In genomic region chr2:122019729-122020128, GRCh38 we compare ENCODE assay signal across 17 cellular contexts.
DNase-seq lines count a peak whose midpoint lies in the region; ATAC-seq, FAIRE-seq and TF ChIP-seq lines count a peak whose summit lies in the region.
"Had no signal": no experiment of that assay in that cellular context is flagged by ENCODE, and none has a peak within 500 bp of the region (broad histone marks: within the 10 kb centered on the region; RNA-seq: fewer than 3 reads in every experiment).

No MANE protein-coding gene starts in this region.

- H2BK12ac ChIP-seq in H1 (ENCODE audit: low read depth, low read length) = peak overlapping the region; percentile 83; the same call in 1 of the 2 replicates

- H4K5ac ChIP-seq in H1 (ENCODE audit: insufficient read length, low read depth, low read length) = no peak overlapping the region

- peaks cover 3 to 4% of the 10 kb centered on the region in 2 experiments; a peak in 1 of 4 replicates for H3K9me3 ChIP-seq in H1 (ENCODE audit: insufficient read depth in 2 of 2, low read depth in 1 of 2, low read length in 1 of 2)
- H3K9me3 ChIP-seq in mucosa of descending colon = no peaks in the 10 kb centered on the region
- no peaks in the 10 kb centered on the region for H3K9me3 ChIP-seq in lower lobe of right lung
- H3K9me3 ChIP-seq: Peyer's patch, tibial artery had no signal

- H3K4ac ChIP-seq in H1 (replicated peaks; ENCODE audit: insufficient read length, low read depth, low read length) = no peak overlapping the region

- no peak overlapping the region for H3K27ac Mint-ChIP-seq in GM23338
- H3K27ac Mint-ChIP-seq: HFFc6, natural killer cell had no signal

- no peaks in the 10 kb centered on the region; the same call in 2 of the 3 replicates for H3K36me3 Mint-ChIP-seq in GM23338 (ENCODE audit: low read depth)
- H3K36me3 Mint-ChIP-seq: natural killer cell had no signal

- no peak overlapping the region for H3K4me3 ChIP-seq in GM23338
- H3K4me3 ChIP-seq in H1 (ENCODE audit: extremely low read depth in 1 of 4, insufficient read depth in 2 of 4, low read depth in 3 of 4, low read length in 4 of 4) = no peak overlapping the region
- no peak overlapping the region for H3K4me3 ChIP-seq in mucosa of descending colon
- H3K4me3 ChIP-seq in lower lobe of right lung = no peak overlapping the region
- H3K4me3 ChIP-seq: Peyer's patch, tibial artery had no signal

- H2BK5ac ChIP-seq in H1 (ENCODE audit: low read depth, low read length) = no peak overlapping the region

- DNase-seq in Ammon's horn (ENCODE audit: low spot score) = peak; percentile 54
- no peak for DNase-seq in GM23338 (ENCODE audit: low spot score)
- DNase-seq in H1 (ENCODE audit: low read depth in 1 of 2, low spot score in 2 of 2) = no peak
- DNase-seq in mucosa of descending colon = peak; percentile 64 to 73 (median 71)
- DNase-seq in NOMO-1 treated with DMSO at 0.1 percent for 48 hours (lab: John Stamatoyannopoulos, UW; ENCODE audit: unreplicated experiment) = no peak
- DNase-seq in activated CD4-positive, CD25-positive, alpha-beta regulatory T cell treated with anti-CD3 and anti-CD28 coated beads, Interleukin-2, amount 50 U/mL, for 72 hours = no peak
- no peak for DNase-seq in stimulated activated CD4-positive, alpha-beta T cell treated with anti-CD3 and anti-CD28 coated beads, Interleukin-4, amount 100 ng/mL, for 4 hours
- no peak for DNase-seq in lower lobe of right lung
- DNase-seq: activated CD4-positive, alpha-beta T cell treated with anti-CD3 and anti-CD28 coated beads for 1 hour; activated naive CD4-positive, alpha-beta T cell treated with Interleukin-2 at 50 U/mL for 16 hours; DND-41; HFFc6; natural killer cell; NCI-H187 treated with DMSO at 0.1 percent for 48 hours; Peyer's patch; stimulated activated CD4-positive, alpha-beta T cell treated with anti-CD3 and anti-CD28 coated beads, Interleukin-2, amount 100 ng/mL, for 48 hours; tibial artery had no signal

- no peak overlapping the region for H3K23ac ChIP-seq in H1 (ENCODE audit: insufficient read length)

- H3K9me2 ChIP-seq in GM23338 (ENCODE audit: insufficient read depth) = peaks cover 7% of the 10 kb centered on the region; the same call in 1 of the 2 replicates

- TF ChIP-seq EP300 in H1 (IDR thresholded peaks at IDR 0.05; ENCODE audit: borderline replicate concordance in 1 of 2, low read depth in 2 of 2, low read length in 2 of 2) = no peak

- H3K9me3 Mint-ChIP-seq in GM23338 = peaks cover 3% of the 10 kb centered on the region; the same call in 2 of the 3 replicates
- H3K9me3 Mint-ChIP-seq: HFFc6, natural killer cell had no signal

- peaks cover 21% of the 10 kb centered on the region for H3K4me1 Mint-ChIP-seq in GM23338

- no peak for TF ChIP-seq RAD21 in H1 (IDR thresholded peaks at IDR 0.05 in 1 of 2, conservative IDR thresholded peaks at IDR 0.05 in 1 of 2; ENCODE audit: low read depth in 2 of 2, low read length in 2 of 2)

- H3K27ac ChIP-seq in GM23338 (ENCODE audit: low read depth) (no peak overlapping the region), H1 (ENCODE audit: low read depth, low read length) (no peak overlapping the region), lower lobe of right lung (no peak overlapping the region)
- H3K27ac ChIP-seq: Peyer's patch, tibial artery had no signal

- no peak for ATAC-seq in GM23338
- ATAC-seq in mucosa of descending colon = peak; percentile 99
- ATAC-seq in lower lobe of right lung = no peak
- ATAC-seq: natural killer cell had no signal

- H2AK5ac ChIP-seq in H1 (ENCODE audit: low read depth, low read length) = no peak overlapping the region

- TF ChIP-seq CTCF in GM23338 (conservative IDR thresholded peaks at IDR 0.05; ENCODE audit: low read depth in 2 of 2) = no peak
- no peak for TF ChIP-seq CTCF in H1 (IDR thresholded peaks at IDR 0.05; ENCODE audit: control extremely low read depth in 1 of 3, insufficient read depth in 1 of 3, low read depth in 1 of 3, low read length in 3 of 3)
- TF ChIP-seq CTCF in mucosa of descending colon (IDR thresholded peaks at IDR 0.05) = no peak
- no peak for TF ChIP-seq CTCF in lower lobe of right lung (IDR thresholded peaks at IDR 0.05)

- H2BK15ac ChIP-seq in H1 (ENCODE audit: low read length) = no peak overlapping the region

- H3K36me3 ChIP-seq in GM23338 (ENCODE audit: insufficient read depth) = no peaks in the 10 kb centered on the region
- no peaks in the 10 kb centered on the region for H3K36me3 ChIP-seq in H1 (ENCODE audit: control insufficient read depth in 2 of 4, insufficient read depth in 4 of 4, low read length in 3 of 4)
- no peaks in the 10 kb centered on the region for H3K36me3 ChIP-seq in mucosa of descending colon (ENCODE audit: low read depth)
- no peaks in the 10 kb centered on the region for H3K36me3 ChIP-seq in lower lobe of right lung
- H3K36me3 ChIP-seq: Peyer's patch, tibial artery had no signal

- TF ChIP-seq POLR2A in H1 (IDR thresholded peaks at IDR 0.05; ENCODE audit: control extremely low read depth in 1 of 2, low read depth in 2 of 2, low read length in 2 of 2) = no peak

- no peak overlapping the region for H3K4me2 ChIP-seq in GM23338
- H3K4me2 ChIP-seq in H1 (ENCODE audit: insufficient read depth in 1 of 2, low read depth in 2 of 2, low read length in 2 of 2) = no peak overlapping the region

- no peak overlapping the region for H2BK20ac ChIP-seq in H1 (ENCODE audit: low read length)

- 80% methylated on average over 6 of the region's 6 CpGs; no CpG with 5 or more reads in 1 of the 2 experiments for WGBS in H1 (ENCODE audit: extremely low coverage in 1 of 2, insufficient coverage in 1 of 2, insufficient read length in 1 of 2, insufficient replicate concordance in 2 of 2, low coverage in 1 of 2, low lambda C conversion rate in 2 of 2, missing lambda C conversion rate in 1 of 2), 2 experiments

- H3K27me3 ChIP-seq in GM23338 (ENCODE audit: insufficient read depth) (no peaks in the 10 kb centered on the region), H1 (replicated peaks in 1 of 4; ENCODE audit: control insufficient read depth in 3 of 4, extremely low read depth in 1 of 4, insufficient read depth in 3 of 4, low read length in 3 of 4) (peaks cover 0 to 2% (median 0%) of the 10 kb centered on the region in 4 experiments; a peak in 2 of 7 replicates), lower lobe of right lung (ENCODE audit: low read depth) (no peaks in the 10 kb centered on the region)
- H3K27me3 ChIP-seq: Peyer's patch had no signal

- no peaks in the 10 kb centered on the region for H3K79me2 ChIP-seq in GM23338 (replicated peaks; ENCODE audit: insufficient read depth)
- no peaks in the 10 kb centered on the region for H3K79me2 ChIP-seq in H1 (ENCODE audit: control insufficient read depth in 1 of 2, insufficient read depth in 2 of 2, low read length in 2 of 2)

- peak overlapping the region; percentile 58 for H4K91ac ChIP-seq in H1 (replicated peaks; ENCODE audit: insufficient read length, low read length)

- intact Hi-C loops in mucosa of descending colon (cut with DNase I, micrococcal nuclease) (no loop called here), lower lobe of right lung (cut with DNase I) (no loop called here)

- no peak overlapping the region; the same call in 1 of the 2 replicates for H4K8ac ChIP-seq in H1 (ENCODE audit: extremely low read depth, insufficient read depth, low read length)

- H3K14ac ChIP-seq in H1 (ENCODE audit: insufficient read length) = no peak overlapping the region

- no peak overlapping the region for H3K4me3 Mint-ChIP-seq in GM23338
- H3K4me3 Mint-ChIP-seq: HFFc6, natural killer cell had no signal

- H3K18ac ChIP-seq in H1 (ENCODE audit: extremely low read depth, low read length) = peak overlapping the region; percentile 36; the same call in 1 of the 2 replicates

- no peak overlapping the region for H3K9ac ChIP-seq in H1 (replicated peaks in 1 of 4; ENCODE audit: extremely low read depth in 1 of 4, low read depth in 3 of 4, low read length in 3 of 4)

- H3K27me3 Mint-ChIP-seq in GM23338 (ENCODE audit: insufficient read depth, low read depth, poor library complexity) = peaks cover 6% of the 10 kb centered on the region

- no peak for FAIRE-seq in H1 (lab: Jason Lieb, UNC)

- CTCF ChIA-PET in H1 (lab: Charles Lee; ENCODE audit: partially characterized antibody) = interaction anchor here (0.6 to 2.1 kb wide), 5 partner anchors 23 to 474 kb away, joined by 3 to 7 read pairs (median 3); no protein-coding TSS in a partner anchor

- no peak overlapping the region for H2BK120ac ChIP-seq in H1 (replicated peaks; ENCODE audit: low read depth, low read length)

- H3K4me1 ChIP-seq in GM23338 (ENCODE audit: insufficient read depth) (0 out of 2 replicates have a peak, but pooled peaks cover 4% of the 10 kb centered on the region), H1 (replicated peaks in 1 of 4; ENCODE audit: control insufficient read depth in 3 of 4, insufficient read depth in 4 of 4, low read length in 3 of 4) (peaks cover 0 to 8% (median 0%) of the 10 kb centered on the region in 4 experiments; a peak in 4 of 7 replicates), mucosa of descending colon (ENCODE audit: low read depth) (peaks cover 12% of the 10 kb centered on the region), lower lobe of right lung (peaks cover 10% of the 10 kb centered on the region)
- H3K4me1 ChIP-seq: Peyer's patch, tibial artery had no signal

- no peaks in the 10 kb centered on the region for H3K23me2 ChIP-seq in H1 (ENCODE audit: low read depth, low read length)

- no peaks in the 10 kb centered on the region for H3F3A ChIP-seq in GM23338 (replicated peaks; ENCODE audit: low read depth)

- POLR2A ChIA-PET in H1 (lab: Charles Lee; ENCODE audit: partially characterized antibody) = no interaction called here

- H3K56ac ChIP-seq in H1 (replicated peaks; ENCODE audit: insufficient read length, low read depth, low read length) = no peak overlapping the region

- H4K20me1 ChIP-seq in GM23338 (replicated peaks; ENCODE audit: insufficient read depth) (no peaks in the 10 kb centered on the region), H1 (replicated peaks in 1 of 2; ENCODE audit: control insufficient read depth in 1 of 2, insufficient read depth in 2 of 2, low read length in 2 of 2) (no peaks in the 10 kb centered on the region)

- H3K79me1 ChIP-seq in H1 (ENCODE audit: low read depth, low read length) = no peaks in the 10 kb centered on the region

- H2AFZ ChIP-seq in GM23338 = peak overlapping the region; percentile 84
- H2AFZ ChIP-seq in H1 (ENCODE audit: low read length) = 0 out of 2 replicates have a peak overlapping the region, but pooled peaks have one; percentile 82

TF ChIP-seq in GM23338, 12 proteins besides CTCF, POLR2A, EP300 and RAD21 (continues in another document):
- no peak for TF ChIP-seq NANOG (IDR thresholded peaks at IDR 0.05; ENCODE audit: borderline replicate concordance)
- no peak for TF ChIP-seq JUNB (IDR thresholded peaks at IDR 0.05; ENCODE audit: unreplicated experiment)

TF ChIP-seq in H1, 55 proteins besides CTCF, POLR2A, EP300 and RAD21:
- TF ChIP-seq MAX (IDR thresholded peaks at IDR 0.05) (peak; percentile 65), SRF (IDR thresholded peaks at IDR 0.05; ENCODE audit: low read depth, low read length) (no peak), FOSL1 (IDR thresholded peaks at IDR 0.05; ENCODE audit: insufficient read depth, low read depth, low read length) (no peak)

Comparison
In these comparisons a context has a peak if more than half of its experiments do, and no peak if none do; other contexts are left out.
1. DNase-seq: peak in Ammon's horn (single experiment) and mucosa of descending colon (3 of 3); none in GM23338 (single experiment), H1 (0 of 2), NOMO-1 treated with DMSO at 0.1 percent for 48 hours (single experiment), activated CD4-positive, CD25-positive, alpha-beta regulatory T cell treated with anti-CD3 and anti-CD28 coated beads, Interleukin-2, amount 50 U/mL, for 72 hours (single experiment), stimulated activated CD4-positive, alpha-beta T cell treated with anti-CD3 and anti-CD28 coated beads, Interleukin-4, amount 100 ng/mL, for 4 hours (0 of 2) and lower lobe of right lung (single experiment).